In genomic region chr17:76671123-76671911, GRCh38 we compare ENCODE assay signal across 8 cellular contexts. TPM values are rescaled to one million over a fixed set of nuclear protein-coding genes. Genes with fewer than 3 reads are reported as not detected.
DNase-seq lines count a peak whose midpoint lies in the region; ATAC-seq, FAIRE-seq and TF ChIP-seq lines count a peak whose summit lies in the region.

No MANE protein-coding gene starts in this region.

- peak overlapping the region; percentile 95 for H3K27ac ChIP-seq in kidney (ENCODE audit: low read depth in 2 of 2, low read length in 2 of 2)

- ATAC-seq in HG03439 (IDR thresholded peaks at IDR 0.05; ENCODE audit: unreplicated experiment): peak; percentile 96

- peak; percentile 97 for FAIRE-seq in kidney (lab: Jason Lieb, UNC)

- H3K9me3 ChIP-seq in kidney (ENCODE audit: control insufficient read depth in 1 of 2, low read length in 2 of 2): no peaks in the 10 kb centered on the region

- H3K4me1 ChIP-seq in kidney (ENCODE audit: control insufficient read depth in 1 of 2, insufficient read depth in 1 of 2, low read depth in 1 of 2, low read length in 2 of 2): peaks cover 16 to 19% of the 10 kb centered on the region in 2 donors

- DNase-seq in Ammon's horn (ENCODE audit: low spot score): peak; percentile 100
- peak; percentile 98 for DNase-seq in GM19238 (ENCODE audit: insufficient read length, low spot score)
- peak; percentile 99 for DNase-seq in NCI-H510A (lab: John Stamatoyannopoulos, UW)
- peak; percentile 98 for DNase-seq in activated CD4-positive, alpha-beta T cell treated with anti-CD3 and anti-CD28 coated beads for 24 hours (ENCODE audit: low read depth in 2 of 2)
- peak; percentile 100 for DNase-seq in choroid plexus epithelial cell (ENCODE audit: low read depth)
- peak; percentile 100 for DNase-seq in kidney
- DNase-seq in stimulated activated CD4-positive, alpha-beta T cell treated with anti-CD3 and anti-CD28 coated beads, Interleukin-15, amount 100 ng/mL, for 1 hour (ENCODE audit: low read depth in 1 of 2, low spot score in 1 of 2): peak; percentile 94 to 97

- H3K9ac ChIP-seq in kidney (ENCODE audit: low read length in 2 of 2): peak overlapping the region; percentile 87 to 94

- peak overlapping the region; percentile 61 for H3K4me3 ChIP-seq in choroid plexus epithelial cell (ENCODE audit: low read depth, low read length)
- H3K4me3 ChIP-seq in kidney (ENCODE audit: low read length in 2 of 2): peak overlapping the region; percentile 73 to 92

- no peaks in the 10 kb centered on the region for H3K36me3 ChIP-seq in kidney (ENCODE audit: control insufficient read depth in 1 of 2, insufficient read depth in 2 of 2, low read length in 2 of 2)

- intact Hi-C loops in kidney (cut with DNase I): no loop called here

- TF ChIP-seq CTCF in choroid plexus epithelial cell (conservative IDR thresholded peaks at IDR 0.05; ENCODE audit: low read depth, low read length) (no peak), kidney (IDR thresholded peaks at IDR 0.05; ENCODE audit: borderline replicate concordance, extremely low read depth, insufficient read depth) (no peak)

RNA-seq across cellular contexts. Expression of gene ST6GALNAC1, which starts 27.8 kb away (rescaled TPM):
- 0.31 TPM for total RNA-seq in kidney
- not detected for polyA plus RNA-seq in kidney (ENCODE audit: insufficient read depth, low read depth, low replicate concordance)

RNA-seq across cellular contexts. Expression of gene MXRA7, which starts 39.4 kb away (rescaled TPM):
- total RNA-seq in kidney: 130 TPM
- polyA plus RNA-seq in kidney (ENCODE audit: insufficient read depth, low read depth, low replicate concordance): 72.4 TPM

RNA-seq across cellular contexts. Expression of gene JMJD6, which starts 55.1 kb away (rescaled TPM):
- 23.6 TPM for total RNA-seq in kidney
- 34.3 TPM for polyA plus RNA-seq in kidney (ENCODE audit: insufficient read depth, low read depth, low replicate concordance)

RNA-seq across cellular contexts. Expression of gene METTL23, which starts 55.3 kb away (rescaled TPM):
- 38.2 TPM for total RNA-seq in kidney
- polyA plus RNA-seq in kidney (ENCODE audit: insufficient read depth, low read depth, low replicate concordance): 53.0 TPM

Comparison
In these comparisons a context has a peak if more than half of its experiments do, and no peak if none do; other contexts are left out.
1. Peak in every context shown above with its lines: DNase-seq, ATAC-seq, H3K4me3 ChIP-seq and H3K27ac ChIP-seq.